ENCODE assay signal across 17 cellular contexts in the genomic region with DNA sequence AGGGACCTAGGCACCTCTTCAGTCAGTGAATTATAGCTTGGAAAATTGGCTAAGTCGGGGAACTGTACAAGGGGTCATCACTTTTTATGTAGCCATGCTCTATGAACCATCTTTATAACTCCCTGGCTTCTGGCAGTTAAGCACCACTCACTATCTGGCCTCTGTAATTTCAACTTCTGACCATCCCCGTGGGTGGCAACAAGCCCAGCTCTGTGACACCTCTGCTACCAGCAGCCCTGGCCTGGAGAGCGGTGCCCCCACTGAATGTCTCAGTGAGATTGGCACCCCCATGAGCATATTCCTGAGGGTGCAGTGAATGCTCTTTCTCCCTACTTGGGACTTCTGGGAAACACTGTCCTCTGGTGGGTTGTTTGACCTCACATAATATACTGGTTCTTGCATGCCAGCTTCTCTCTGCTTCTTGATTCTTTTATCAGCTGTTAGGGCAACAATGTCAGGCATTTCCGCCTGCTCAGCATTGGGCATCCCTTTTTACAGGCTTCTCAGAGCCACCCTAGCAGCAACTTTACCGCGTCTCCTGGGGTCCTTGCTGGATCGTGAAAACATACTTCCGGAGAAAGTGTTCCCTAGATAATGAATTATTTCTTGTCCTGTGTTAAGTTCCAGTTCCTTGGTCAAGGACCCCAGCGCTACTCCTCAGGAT. TPM values are rescaled to one million over a fixed set of nuclear protein-coding genes. Genes with fewer than 3 reads are reported as not detected.
"Had no signal": no experiment of that assay in that cellular context is flagged by ENCODE, and none has a peak within 500 bp of the region (broad histone marks: within the 10 kb centered on the region; RNA-seq: fewer than 3 reads in every experiment).

No MANE protein-coding gene starts in this region.

- H3K27me3 ChIP-seq: gastrocnemius medialis, right lobe of liver had no signal

- DNase-seq: cortex of kidney; dorsolateral prefrontal cortex; effector CD8-positive, alpha-beta T cell; gastrocnemius medialis; immature natural killer cell; natural killer cell; right lobe of liver; stimulated activated CD4-positive, alpha-beta T cell treated with anti-CD3 and anti-CD28 coated beads, Interleukin-2, amount 100 ng/mL, for 24 hours; stimulated activated CD4-positive, alpha-beta T cell treated with anti-CD3 and anti-CD28 coated beads, Interleukin-4, amount 100 ng/mL, for 4 hours; stimulated activated naive B cell treated with anti-CD40 and anti-IgM and Interleukin-4, amounts not matched to agents 10 μg/mL and 1 μg/mL and 100 μg/mL, for 72 hours; stimulated activated naive CD8-positive, alpha-beta T cell treated with anti-CD3 and anti-CD28 coated beads, Interleukin-15, amount 100 ng/mL, for 72 hours; trophoblast cell had no signal

- H3K27ac ChIP-seq: dorsolateral prefrontal cortex, gastrocnemius medialis, right lobe of liver, skin epidermis, thoracic aorta had no signal

- H3K36me3 ChIP-seq: gastrocnemius medialis, right lobe of liver, thoracic aorta had no signal

- H3K4me3 ChIP-seq: dorsolateral prefrontal cortex, gastrocnemius medialis, right lobe of liver, skin epidermis, thoracic aorta had no signal

- ATAC-seq: esophagus mucosa; gastrocnemius medialis; natural killer cell; right lobe of liver; stimulated activated naive B cell treated with anti-CD40 and anti-IgM and Interleukin-4, amounts not matched to agents 10 μg/mL and 1 μg/mL and 100 μg/mL, for 72 hours; stimulated activated naive CD8-positive, alpha-beta T cell treated with anti-CD3 and anti-CD28 coated beads, Interleukin-15, amount 100 ng/mL, for 72 hours had no signal

- H3K4me1 ChIP-seq: gastrocnemius medialis had no signal

- H3K9me3 ChIP-seq: gastrocnemius medialis, right lobe of liver, thoracic aorta had no signal

RNA-seq across cellular contexts. Expression of gene KL, which starts 10.4 kb away (rescaled TPM):
- total RNA-seq: natural killer cell had no signal
- polyA plus RNA-seq: fibroblast of lung, keratinocyte had no signal
